ENCODE assay signal across 1 cellular context in genomic region chr1:103371234-103371633, GRCh38.
TF ChIP-seq lines count a peak whose summit lies in the region.

No MANE protein-coding gene starts in this region.

TF ChIP-seq in HepG2, 621 proteins besides CTCF, POLR2A, EP300 and RAD21:
- TF ChIP-seq BHLHE40 (IDR thresholded peaks at IDR 0.05; ENCODE audit: low read length): no peak
- no peak for TF ChIP-seq GATAD2A (CRISPR knock-in tag; IDR thresholded peaks at IDR 0.05)
- no peak for TF ChIP-seq CHD2 (IDR thresholded peaks at IDR 0.05; ENCODE audit: low read depth, low read length)
- TF ChIP-seq RORA (CRISPR knock-in tag; IDR thresholded peaks at IDR 0.05): no peak
- TF ChIP-seq ZNF101 (CRISPR knock-in tag; IDR thresholded peaks at IDR 0.05; ENCODE audit: borderline replicate concordance, low read depth): no peak
- no peak for TF ChIP-seq ZNF142 (CRISPR knock-in tag; IDR thresholded peaks at IDR 0.05)
- TF ChIP-seq SNAPC4 (CRISPR knock-in tag; IDR thresholded peaks at IDR 0.05): no peak
- no peak for TF ChIP-seq ZNF335 (CRISPR knock-in tag; IDR thresholded peaks at IDR 0.05)
- TF ChIP-seq ZNF879 (CRISPR knock-in tag; IDR thresholded peaks at IDR 0.05): no peak
- no peak for TF ChIP-seq ZNF343 (CRISPR knock-in tag; IDR thresholded peaks at IDR 0.05)
- TF ChIP-seq ARID5B (CRISPR knock-in tag; IDR thresholded peaks at IDR 0.05): no peak
- no peak for TF ChIP-seq ZNF749 (CRISPR knock-in tag; IDR thresholded peaks at IDR 0.05; ENCODE audit: borderline replicate concordance)
- no peak for TF ChIP-seq ARHGAP35 (CRISPR knock-in tag; IDR thresholded peaks at IDR 0.05; ENCODE audit: borderline replicate concordance)
- TF ChIP-seq DNMT3B (CRISPR knock-in tag; conservative IDR thresholded peaks at IDR 0.05): no peak
- no peak for TF ChIP-seq PPARG (CRISPR knock-in tag; conservative IDR thresholded peaks at IDR 0.05)
- TF ChIP-seq ZBTB39 (CRISPR knock-in tag; IDR thresholded peaks at IDR 0.05): no peak
- no peak for TF ChIP-seq CBX1 (IDR thresholded peaks at IDR 0.05; ENCODE audit: low read depth)
